ENCODE assay signal across 1 cellular context in genomic region chr3:128094295-128095151, GRCh38.
TF ChIP-seq lines count a peak whose summit lies in the region.

No MANE protein-coding gene starts in this region.

TF ChIP-seq in endothelial cell of umbilical vein, 7 proteins besides CTCF, POLR2A, EP300 and RAD21 (continued from another document):
- TF ChIP-seq MYC (IDR thresholded peaks at IDR 0.05; ENCODE audit: low read depth, low read length) (no peak), FOS (IDR thresholded peaks at IDR 0.05; ENCODE audit: borderline replicate concordance, insufficient read depth, low read length) (peak; percentile 51)
